ENCODE assay signal across 24 cellular contexts in the genomic region with DNA sequence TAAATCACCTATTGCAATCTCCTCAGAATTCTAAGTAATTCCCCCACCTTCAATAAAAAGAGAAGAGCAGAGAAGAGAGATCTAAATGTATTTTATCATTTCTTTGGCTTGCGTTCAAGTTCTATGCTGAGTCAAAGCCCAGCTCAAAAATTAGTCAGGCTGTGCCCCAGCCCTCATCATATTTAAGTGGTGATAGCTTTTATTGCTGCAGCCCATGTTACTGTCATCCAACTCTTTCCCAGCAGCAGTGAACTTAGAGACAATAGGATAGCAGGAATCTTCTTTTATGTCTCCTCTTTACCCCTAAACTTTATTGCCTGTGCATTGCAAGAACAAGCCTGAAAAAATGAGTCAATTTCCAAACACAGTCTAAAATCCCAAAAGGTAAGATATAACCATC.
DNase-seq lines count a peak whose midpoint lies in the region; TF ChIP-seq lines count a peak whose summit lies in the region.
"Had no signal": no experiment of that assay in that cellular context is flagged by ENCODE, and none has a peak within 500 bp of the region (broad histone marks: within the 10 kb centered on the region; RNA-seq: fewer than 3 reads in every experiment).

No MANE protein-coding gene starts in this region.

- H3K27ac Mint-ChIP-seq in MCF 10A (ENCODE audit: low read depth, unreplicated experiment) (no peak overlapping the region), endothelial cell (ENCODE audit: unreplicated experiment) (no peak overlapping the region)
- H3K27ac Mint-ChIP-seq: activated CD8-positive, alpha-beta T cell treated with anti-CD3 and anti-CD28 coated beads, Interleukin-2, amount 10 ng/mL, durations not matched to agents 7 days and 5 days; activated naive CD4-positive, alpha-beta T cell treated with anti-CD3 and anti-CD28 coated beads, Interleukin-2, amount 50 U/mL, for 24 hours; CD4-positive, alpha-beta T cell; mesothelial cell of epicardium had no signal

- H3K4me3 ChIP-seq in breast epithelium, result no peak overlapping the region
- no peak overlapping the region for H3K4me3 ChIP-seq in fibroblast of pulmonary artery (replicated peaks; ENCODE audit: low read depth, low read length)
- H3K4me3 ChIP-seq: cardiac muscle cell, esophagus squamous epithelium, SJCRH30, testis had no signal

- no peak overlapping the region for H3K4me3 Mint-ChIP-seq in MCF 10A (ENCODE audit: unreplicated experiment)
- H3K4me3 Mint-ChIP-seq in endothelial cell (ENCODE audit: unreplicated experiment), result no peak overlapping the region
- H3K4me3 Mint-ChIP-seq: activated CD8-positive, alpha-beta T cell treated with anti-CD3 and anti-CD28 coated beads, Interleukin-2, amount 10 ng/mL, durations not matched to agents 7 days and 5 days; activated naive CD4-positive, alpha-beta T cell treated with anti-CD3 and anti-CD28 coated beads, Interleukin-2, amount 50 U/mL, for 24 hours; CD4-positive, alpha-beta T cell; mesothelial cell of epicardium; neural crest cell had no signal

- CTCF ChIA-PET in MCF 10A (lab: Yijun Ruan, JAX), result interaction anchor here (0.6 kb wide), 1 partner anchor 1810 kb away, joined by 3 read pairs; no protein-coding TSS in a partner anchor

- BruUV-seq in MCF 10A (replicated peaks; lab: Mats Ljungman, UMichigan), result no TSS peak

- H3K36me3 Mint-ChIP-seq in MCF 10A (ENCODE audit: insufficient read depth, unreplicated experiment) (no peaks in the 10 kb centered on the region), endothelial cell (ENCODE audit: low read depth, unreplicated experiment) (no peaks in the 10 kb centered on the region)
- H3K36me3 Mint-ChIP-seq: activated naive CD4-positive, alpha-beta T cell treated with anti-CD3 and anti-CD28 coated beads, Interleukin-2, amount 50 U/mL, for 24 hours; mesothelial cell of epicardium had no signal

- H3K9me3 ChIP-seq in breast epithelium, result no peaks in the 10 kb centered on the region
- H3K9me3 ChIP-seq: esophagus squamous epithelium, SJCRH30, testis had no signal

- H3K27me3 ChIP-seq in breast epithelium, result no peaks in the 10 kb centered on the region
- H3K27me3 ChIP-seq: cardiac muscle cell, esophagus squamous epithelium, SJCRH30, testis had no signal

- POLR2A ChIA-PET in MCF 10A (lab: Yijun Ruan, JAX), result interaction anchor here (1.2 kb wide), 1 partner anchor 11 kb away, joined by 3 read pairs; no protein-coding TSS in a partner anchor

- peaks cover 10% of the 10 kb centered on the region for H3K4me1 Mint-ChIP-seq in MCF 10A (ENCODE audit: insufficient read depth, unreplicated experiment)
- peaks cover 4% of the 10 kb centered on the region for H3K4me1 Mint-ChIP-seq in endothelial cell (ENCODE audit: unreplicated experiment)
- H3K4me1 Mint-ChIP-seq: activated naive CD4-positive, alpha-beta T cell treated with anti-CD3 and anti-CD28 coated beads, Interleukin-2, amount 50 U/mL, for 24 hours; neural crest cell had no signal

- no peak overlapping the region for H3K27ac ChIP-seq in breast epithelium
- H3K27ac ChIP-seq: cardiac muscle cell, esophagus squamous epithelium, SJCRH30, testis had no signal

- no peaks in the 10 kb centered on the region for H3K4me1 ChIP-seq in breast epithelium
- H3K4me1 ChIP-seq: esophagus squamous epithelium, SJCRH30, testis had no signal

- H3K9me3 Mint-ChIP-seq in MCF 10A (ENCODE audit: unreplicated experiment) (no peaks in the 10 kb centered on the region), endothelial cell (ENCODE audit: unreplicated experiment) (no peaks in the 10 kb centered on the region)
- H3K9me3 Mint-ChIP-seq: mesothelial cell of epicardium, neural crest cell had no signal

- intact Hi-C loops in MCF 10A (cut with micrococcal nuclease) (no loop called here), breast epithelium (cut with DNase I; ENCODE audit: low total_unique reads) (no loop called here), posterior vena cava (cut with DNase I) (no loop called here)

- peak; percentile 56 for DNase-seq in MCF 10A (ENCODE audit: unreplicated experiment)
- no peak for DNase-seq in breast epithelium (ENCODE audit: low spot score in 2 of 2)
- DNase-seq in amniotic epithelial cell (ENCODE audit: low read depth), result peak; percentile 24
- DNase-seq in fibroblast of pulmonary artery (ENCODE audit: low read depth), result peak; percentile 18
- no peak for DNase-seq in posterior vena cava (ENCODE audit: low spot score)
- no peak for DNase-seq in endothelial cell (ENCODE audit: low spot score)
- no peak for DNase-seq in OCI-M1 (lab: John Stamatoyannopoulos, UW)
- DNase-seq in NCI-H774 (lab: John Stamatoyannopoulos, UW), result no peak
- DNase-seq: activated CD4-positive, CD25-positive, alpha-beta regulatory T cell; activated CD8-positive, alpha-beta T cell treated with anti-CD3 and anti-CD28 coated beads, Interleukin-2, amount 10 ng/mL, durations not matched to agents 7 days and 5 days; activated T-cell treated with anti-CD3 and anti-CD28 coated beads, Interleukin-2, amount 50 U/mL, for 48 hours; CD4-positive, alpha-beta T cell; esophagus squamous epithelium; hypothalamus; left cardiac atrium; NCI-H1694; NCI-H510A treated with DMSO at 0.1 percent for 48 hours; SJCRH30; stimulated activated CD4-positive, alpha-beta T cell treated with anti-CD3 and anti-CD28 coated beads, Interleukin-12 subunit alpha, Interleukin-12 subunit beta, amount 100 ng/mL, for 4 hours; testis had no signal

- H3K36me3 ChIP-seq in breast epithelium, result no peaks in the 10 kb centered on the region
- H3K36me3 ChIP-seq: cardiac muscle cell, esophagus squamous epithelium, SJCRH30 had no signal

- no peak for TF ChIP-seq CTCF in MCF 10A (IDR thresholded peaks at IDR 0.05; ENCODE audit: unreplicated experiment)
- TF ChIP-seq CTCF in breast epithelium (IDR thresholded peaks at IDR 0.05), result no peak
- no peak for TF ChIP-seq CTCF in fibroblast of pulmonary artery (IDR thresholded peaks at IDR 0.05; ENCODE audit: low read length, missing control alignments)
- no peak for TF ChIP-seq CTCF in endothelial cell (IDR thresholded peaks at IDR 0.05; ENCODE audit: unreplicated experiment)

- no peak for TF ChIP-seq POLR2A in breast epithelium (IDR thresholded peaks at IDR 0.05)

- no peaks in the 10 kb centered on the region for H3K27me3 Mint-ChIP-seq in MCF 10A (ENCODE audit: insufficient read depth, unreplicated experiment)
- no peaks in the 10 kb centered on the region for H3K27me3 Mint-ChIP-seq in endothelial cell (ENCODE audit: unreplicated experiment)
- H3K27me3 Mint-ChIP-seq: activated naive CD4-positive, alpha-beta T cell treated with anti-CD3 and anti-CD28 coated beads, Interleukin-2, amount 50 U/mL, for 24 hours; CD4-positive, alpha-beta T cell had no signal

Comparison
In these comparisons a context has a peak if more than half of its experiments do, and no peak if none do; other contexts are left out.
1. DNase-seq: peak in MCF 10A (single experiment), amniotic epithelial cell (single experiment) and fibroblast of pulmonary artery (single experiment); none in breast epithelium (0 of 2), posterior vena cava (single experiment), endothelial cell (single experiment), OCI-M1 (single experiment) and NCI-H774 (single experiment).